26 cellular contexts compared by ENCODE assay signal in the genomic region with DNA sequence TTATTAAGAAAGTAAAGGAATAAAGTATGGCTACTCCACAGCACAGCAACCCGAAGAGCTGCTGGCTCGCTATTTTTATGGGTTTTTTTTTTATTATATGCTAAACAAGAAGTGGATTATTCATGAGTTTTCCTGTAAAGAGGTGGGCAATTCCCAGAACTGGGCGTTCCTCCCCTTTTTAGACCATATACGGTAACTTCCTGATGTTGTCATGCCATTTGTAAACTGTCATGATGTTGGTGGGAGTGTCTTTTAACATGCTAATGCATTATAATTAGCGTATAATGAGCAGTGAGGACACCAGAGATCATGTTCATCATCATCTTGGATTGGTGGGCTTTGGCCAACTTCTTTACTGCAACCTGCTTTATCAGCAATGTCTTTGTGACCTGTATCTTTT.
"Had no signal": no experiment of that assay in that cellular context is flagged by ENCODE, and none has a peak within 500 bp of the region (broad histone marks: within the 10 kb centered on the region; RNA-seq: fewer than 3 reads in every experiment).

No MANE protein-coding gene starts in this region.

- H3K4me3 Mint-ChIP-seq: immature natural killer cell, naive B cell, natural killer cell, type B pancreatic cell had no signal

- H3K9me3 Mint-ChIP-seq: immature natural killer cell, natural killer cell had no signal

- H3K36me3 ChIP-seq: left ventricle myocardium inferior, pancreas, prostate gland, stomach, suprapubic skin, thoracic aorta, tibial nerve, uterus had no signal

- H3K27me3 Mint-ChIP-seq: naive B cell; stimulated activated naive B cell treated with anti-CD40 and anti-IgM and Interleukin-4, amounts not matched to agents 10 μg/mL and 1 μg/mL and 100 μg/mL, for 72 hours; type B pancreatic cell had no signal

- FAIRE-seq: islet of Langerhans, pancreas had no signal

- H3K27me3 ChIP-seq: pancreas, stomach, suprapubic skin, tibial nerve, uterus had no signal

- DNase-seq: hypothalamus; immature natural killer cell; left ventricle myocardium inferior; naive B cell; natural killer cell; pancreas; posterior cingulate gyrus; retina; right cardiac atrium; stimulated activated CD4-positive, alpha-beta T cell treated with anti-CD3 and anti-CD28 coated beads, Interleukin-12 subunit alpha, Interleukin-12 subunit beta, amount 100 ng/mL, for 4 hours; stimulated activated CD4-positive, alpha-beta T cell treated with anti-CD3 and anti-CD28 coated beads, Interleukin-15, amount 100 ng/mL, for 24 hours; stimulated activated CD4-positive, alpha-beta T cell treated with anti-CD3 and anti-CD28 coated beads, Interleukin-2, amount 100 ng/mL, for 24 hours; stimulated activated CD4-positive, alpha-beta T cell treated with anti-CD3 and anti-CD28 coated beads, Interleukin-4, amount 100 ng/mL, for 1 hour; stimulated activated naive B cell treated with anti-CD40 and anti-IgM and Interleukin-4, amounts not matched to agents 10 μg/mL and 1 μg/mL and 100 μg/mL, for 72 hours; stimulated activated naive CD8-positive, alpha-beta T cell treated with anti-CD3 and anti-CD28 coated beads, Interleukin-15, Interleukin-2, amounts not matched to agents 100 U/mL and 50 U/mL, for 24 hours; stomach; uterus had no signal

- H3K27ac Mint-ChIP-seq: immature natural killer cell; stimulated activated naive B cell treated with anti-CD40 and anti-IgM and Interleukin-4, amounts not matched to agents 10 μg/mL and 1 μg/mL and 100 μg/mL, for 72 hours; type B pancreatic cell had no signal

- H3K27ac ChIP-seq: left ventricle myocardium inferior, pancreas, prostate gland, stomach, suprapubic skin, thoracic aorta, tibial nerve had no signal

- ATAC-seq: natural killer cell; pancreas; right cardiac atrium; sciatic nerve; stimulated activated naive B cell treated with anti-CD40 and anti-IgM and Interleukin-4, amounts not matched to agents 10 μg/mL and 1 μg/mL and 100 μg/mL, for 72 hours; stimulated activated naive CD8-positive, alpha-beta T cell treated with anti-CD3 and anti-CD28 coated beads, Interleukin-15, Interleukin-2, amounts not matched to agents 100 U/mL and 50 U/mL, for 24 hours had no signal

- H3K9me3 ChIP-seq: left ventricle myocardium inferior, pancreas, prostate gland, stomach, suprapubic skin, thoracic aorta, tibial nerve, uterus had no signal

- H3K4me1 ChIP-seq: pancreas, prostate gland, tibial nerve had no signal

- H3K36me3 Mint-ChIP-seq: naive B cell, natural killer cell had no signal

- H3K4me3 ChIP-seq: left ventricle myocardium inferior, lung, pancreas, prostate gland, skin epidermis, stomach, suprapubic skin, thoracic aorta, tibial nerve, uterus had no signal
